ENCODE assay signal across 22 cellular contexts in genomic region chr6:128759901-128760300, GRCh38.
"Had no signal": no experiment of that assay in that cellular context is flagged by ENCODE, and none has a peak within 500 bp of the region (broad histone marks: within the 10 kb centered on the region; RNA-seq: fewer than 3 reads in every experiment).

No MANE protein-coding gene starts in this region.

- H3K4me1 ChIP-seq: SJSA1 had no signal

- FAIRE-seq: RCC 7860 had no signal

- H3K9me3 ChIP-seq: SJSA1 had no signal

- H3K27me3 ChIP-seq: SJSA1 had no signal

- H3K27ac ChIP-seq: SJSA1, SK-N-MC had no signal

- H3K4me3 ChIP-seq: SJSA1, SK-N-MC had no signal

- H3K36me3 ChIP-seq: SJSA1 had no signal

- DNase-seq: KBM-7, MV-4-11, NCI-H1048, NCI-H1105, NCI-H1417, NCI-H1436 treated with DMSO at 0.1 percent for 48 hours, NCI-H187, NCI-H2029, NCI-H2081 treated with DMSO at 0.1 percent for 48 hours, NCI-H2171, NCI-H226, NCI-H446, NCI-H510A, NCI-H524 treated with DMSO at 0.1 percent for 48 hours, NCI-H69, NCI-H774, Right ventricle myocardium superior, RPMI8226, SIG-M5 had no signal
